In the genomic region with DNA sequence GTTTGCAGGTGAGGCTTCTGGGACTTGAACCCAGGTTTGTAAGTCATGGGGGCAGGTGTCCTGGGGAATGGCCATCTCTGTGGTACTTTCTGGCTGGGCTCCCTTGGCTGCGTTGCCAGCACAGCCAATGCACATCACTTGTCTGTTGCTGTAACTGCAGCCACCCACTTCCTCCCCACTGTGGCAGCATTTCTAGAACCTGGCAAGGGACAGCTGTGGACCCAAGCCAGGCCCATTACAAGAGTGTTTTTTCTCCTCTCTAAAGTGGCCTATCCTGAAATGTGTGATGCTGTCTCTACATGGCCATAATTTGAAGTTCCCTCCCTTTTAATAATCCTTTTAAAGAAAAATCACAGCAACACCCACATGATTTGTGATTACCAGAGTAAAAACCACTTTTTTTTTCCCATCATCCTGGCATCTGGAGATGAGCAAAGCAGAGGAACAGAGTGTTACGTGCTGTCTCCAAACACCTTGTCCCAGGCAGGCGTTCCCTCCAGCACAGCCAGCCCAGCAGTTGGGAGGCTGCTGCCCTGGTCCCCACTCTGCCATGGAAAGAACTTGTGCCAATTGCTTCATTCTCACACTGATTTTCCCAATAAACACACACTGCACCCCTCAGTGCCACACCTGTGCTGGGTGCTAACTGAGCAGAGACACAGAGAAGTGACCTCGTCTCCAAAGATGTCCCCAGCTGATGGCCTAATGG, we compare ENCODE assay signal across 21 cellular contexts.
DNase-seq lines count a peak whose midpoint lies in the region; ATAC-seq, FAIRE-seq and TF ChIP-seq lines count a peak whose summit lies in the region.
"Had no signal": no experiment of that assay in that cellular context is flagged by ENCODE, and none has a peak within 500 bp of the region (broad histone marks: within the 10 kb centered on the region; RNA-seq: fewer than 3 reads in every experiment).

No MANE protein-coding gene starts in this region.

- no peak overlapping the region for H3K27ac Mint-ChIP-seq in nephron progenitor cell
- H3K27ac Mint-ChIP-seq: activated B cell treated with CpG ODN at 0.5 μM for 24 hours; activated CD8-positive, alpha-beta T cell treated with anti-CD3 and anti-CD28 coated beads, Interleukin-2, amount 10 ng/mL, durations not matched to agents 7 days and 5 days; CD8-positive, alpha-beta memory T cell; immature natural killer cell had no signal

- in situ Hi-C loops in HepG2 (cut with HindIII; ENCODE audit: extremely low pct_ligation_motif_present, low pct_unique_long_range_greater_than_20kb), result no loop called here

- CTCF ChIA-PET in HepG2 (lab: Yijun Ruan, JAX; ENCODE audit: low intra/inter-chr PET ratio, low total read pairs), result no interaction called here

- TF ChIP-seq POLR2A in prostate gland (IDR thresholded peaks at IDR 0.05), result no peak
- no peak for TF ChIP-seq POLR2A in HepG2 (IDR thresholded peaks at IDR 0.05; ENCODE audit: insufficient read depth in 1 of 2, low read depth in 2 of 2, low read length in 2 of 2)

- H3K4me2 ChIP-seq in HepG2 (ENCODE audit: low read depth, low read length), result no peak overlapping the region
- H3K4me2 ChIP-seq: KMS-11 had no signal

- H3K36me3 Mint-ChIP-seq in nephron progenitor cell (ENCODE audit: low read depth), result no peaks in the 10 kb centered on the region
- H3K36me3 Mint-ChIP-seq: CD8-positive, alpha-beta memory T cell; immature natural killer cell had no signal

- peak; percentile 20 for DNase-seq in AG08395 (ENCODE audit: low spot score)
- DNase-seq in anterior cingulate cortex (lab: John Stamatoyannopoulos, UW), result peak in 48 of 58 donors; percentile 2 to 65 (median 37)
- peak; percentile 26 for DNase-seq in globus pallidus (ENCODE audit: low spot score)
- DNase-seq in prostate gland (ENCODE audit: low spot score), result peak; percentile 27
- no peak for DNase-seq in HepG2 (ENCODE audit: low spot score)
- DNase-seq in nephron progenitor cell, result no peak
- DNase-seq: activated B cell treated with CpG ODN at 0.5 μM for 24 hours; activated CD8-positive, alpha-beta T cell treated with anti-CD3 and anti-CD28 coated beads, Interleukin-2, amount 10 ng/mL, durations not matched to agents 7 days and 5 days; CD8-positive, alpha-beta memory T cell; cerebellar nuclear complex; immature natural killer cell; mesenchymal stem cell; NCI-H1436; NCI-H345; T-helper 2 cell had no signal

- no peaks in the 10 kb centered on the region for H3K79me2 ChIP-seq in HepG2 (ENCODE audit: insufficient read depth, low read length)

- H3K36me3 ChIP-seq in prostate gland (no peaks in the 10 kb centered on the region), HepG2 (replicated peaks in 1 of 2; ENCODE audit: control insufficient read depth in 1 of 2, insufficient read depth in 2 of 2, low read length in 2 of 2) (no peaks in the 10 kb centered on the region)
- H3K36me3 ChIP-seq: neutrophil had no signal

- ATAC-seq in HepG2, result no peak
- ATAC-seq in HG02610 (IDR thresholded peaks at IDR 0.05; ENCODE audit: unreplicated experiment), result no peak
- ATAC-seq in HG03095 (IDR thresholded peaks at IDR 0.05; ENCODE audit: unreplicated experiment), result no peak
- ATAC-seq: activated CD8-positive, alpha-beta T cell treated with anti-CD3 and anti-CD28 coated beads, Interleukin-2, amount 10 ng/mL, durations not matched to agents 7 days and 5 days had no signal

- H3K4me3 ChIP-seq in prostate gland (no peak overlapping the region), HepG2 (replicated peaks in 1 of 3; ENCODE audit: insufficient read depth in 1 of 3, low read depth in 2 of 3, low read length in 3 of 3) (no peak overlapping the region)
- H3K4me3 ChIP-seq: skin epidermis had no signal

- H3K9ac ChIP-seq in HepG2 (ENCODE audit: insufficient read depth, low read depth, low read length), result no peak overlapping the region
- H3K9ac ChIP-seq: KMS-11 had no signal

- H3K27me3 ChIP-seq in prostate gland (replicated peaks; ENCODE audit: insufficient read depth) (no peaks in the 10 kb centered on the region), HepG2 (ENCODE audit: control insufficient read depth in 1 of 2, insufficient read depth in 2 of 2, low read length in 2 of 2) (peaks cover 0 to 1% of the 10 kb centered on the region in 2 experiments; a peak in 1 of 5 replicates)
- H3K27me3 ChIP-seq: neutrophil had no signal

- H3K4me1 ChIP-seq in prostate gland (replicated peaks) (no peaks in the 10 kb centered on the region), HepG2 (ENCODE audit: insufficient read depth, low read length) (no peaks in the 10 kb centered on the region)

- H3K27me3 Mint-ChIP-seq in nephron progenitor cell (ENCODE audit: low read depth, poor library complexity), result peaks cover 11% of the 10 kb centered on the region
- H3K27me3 Mint-ChIP-seq: activated B cell treated with CpG ODN at 0.5 μM for 24 hours had no signal

- intact Hi-C loops in prostate gland (cut with DNase I), result loop anchor here (5.0 kb wide), 4 partner anchors 113 to 1002 kb away; a partner anchor contains a TSS
- intact Hi-C loops in HepG2 (cut with micrococcal nuclease; ENCODE audit: unreplicated experiment), result no loop called here

- BruUV-seq in HepG2 (replicated peaks; lab: Mats Ljungman, UMichigan), result no TSS peak

- no peaks in the 10 kb centered on the region for H3K9me3 Mint-ChIP-seq in nephron progenitor cell
- H3K9me3 Mint-ChIP-seq: activated B cell treated with CpG ODN at 0.5 μM for 24 hours; CD8-positive, alpha-beta memory T cell; immature natural killer cell had no signal

- POLR2A ChIA-PET in HepG2 (lab: Yijun Ruan, JAX), result no interaction called here

- peak overlapping the region; percentile 56 to 65 for H3K27ac ChIP-seq in prostate gland
- no peak overlapping the region for H3K27ac ChIP-seq in HepG2 (ENCODE audit: extremely low read length, insufficient read depth, low read length)
- H3K27ac ChIP-seq: HL-60, KMS-11, neutrophil had no signal

- H4K20me1 ChIP-seq in HepG2 (ENCODE audit: insufficient read depth, low read length), result no peaks in the 10 kb centered on the region

- FAIRE-seq in HepG2 (lab: Jason Lieb, UNC), result no peak

- no peaks in the 10 kb centered on the region for H3K9me3 ChIP-seq in prostate gland
- H3K9me3 ChIP-seq in HepG2 (ENCODE audit: low read length), result no peaks in the 10 kb centered on the region
- H3K9me3 ChIP-seq: neutrophil had no signal

- no peak for TF ChIP-seq CTCF in prostate gland (IDR thresholded peaks at IDR 0.05)
- TF ChIP-seq CTCF in HepG2 (CRISPR knock-in tag; IDR thresholded peaks at IDR 0.05), result no peak
- no peak for TF ChIP-seq CTCF in nephron progenitor cell (IDR thresholded peaks at IDR 0.05)

- TF ChIP-seq EP300 in HepG2 (IDR thresholded peaks at IDR 0.05; ENCODE audit: low read depth in 2 of 2, low read length in 2 of 2) (no peak), HepG2 (CRISPR knock-in tag; IDR thresholded peaks at IDR 0.05; ENCODE audit: borderline replicate concordance) (no peak)

- no peak overlapping the region for H2AFZ ChIP-seq in HepG2 (ENCODE audit: low read length)

- 51% methylated on average over 4 of the region's 4 CpGs for WGBS in prostate gland
- WGBS in HepG2 (ENCODE audit: low lambda C conversion rate), result 80% methylated on average over 4 of the region's 4 CpGs

- TF ChIP-seq RAD21 in HepG2 (CRISPR knock-in tag; IDR thresholded peaks at IDR 0.05), result no peak

- H3K4me1 Mint-ChIP-seq in nephron progenitor cell, result peaks cover 19% of the 10 kb centered on the region
- H3K4me1 Mint-ChIP-seq: activated B cell treated with CpG ODN at 0.5 μM for 24 hours; CD8-positive, alpha-beta memory T cell had no signal

- H3K4me3 Mint-ChIP-seq in nephron progenitor cell, result no peak overlapping the region
- H3K4me3 Mint-ChIP-seq: activated B cell treated with CpG ODN at 0.5 μM for 24 hours; activated CD8-positive, alpha-beta T cell treated with anti-CD3 and anti-CD28 coated beads, Interleukin-2, amount 10 ng/mL, durations not matched to agents 7 days and 5 days; CD8-positive, alpha-beta memory T cell; immature natural killer cell had no signal

TF ChIP-seq in HepG2, 621 proteins besides CTCF, POLR2A, EP300 and RAD21:
- no peak for TF ChIP-seq IKZF1 (IDR thresholded peaks at IDR 0.05)
- no peak for TF ChIP-seq ZNF891 (CRISPR knock-in tag; IDR thresholded peaks at IDR 0.05)
- TF ChIP-seq, protein P1, sequence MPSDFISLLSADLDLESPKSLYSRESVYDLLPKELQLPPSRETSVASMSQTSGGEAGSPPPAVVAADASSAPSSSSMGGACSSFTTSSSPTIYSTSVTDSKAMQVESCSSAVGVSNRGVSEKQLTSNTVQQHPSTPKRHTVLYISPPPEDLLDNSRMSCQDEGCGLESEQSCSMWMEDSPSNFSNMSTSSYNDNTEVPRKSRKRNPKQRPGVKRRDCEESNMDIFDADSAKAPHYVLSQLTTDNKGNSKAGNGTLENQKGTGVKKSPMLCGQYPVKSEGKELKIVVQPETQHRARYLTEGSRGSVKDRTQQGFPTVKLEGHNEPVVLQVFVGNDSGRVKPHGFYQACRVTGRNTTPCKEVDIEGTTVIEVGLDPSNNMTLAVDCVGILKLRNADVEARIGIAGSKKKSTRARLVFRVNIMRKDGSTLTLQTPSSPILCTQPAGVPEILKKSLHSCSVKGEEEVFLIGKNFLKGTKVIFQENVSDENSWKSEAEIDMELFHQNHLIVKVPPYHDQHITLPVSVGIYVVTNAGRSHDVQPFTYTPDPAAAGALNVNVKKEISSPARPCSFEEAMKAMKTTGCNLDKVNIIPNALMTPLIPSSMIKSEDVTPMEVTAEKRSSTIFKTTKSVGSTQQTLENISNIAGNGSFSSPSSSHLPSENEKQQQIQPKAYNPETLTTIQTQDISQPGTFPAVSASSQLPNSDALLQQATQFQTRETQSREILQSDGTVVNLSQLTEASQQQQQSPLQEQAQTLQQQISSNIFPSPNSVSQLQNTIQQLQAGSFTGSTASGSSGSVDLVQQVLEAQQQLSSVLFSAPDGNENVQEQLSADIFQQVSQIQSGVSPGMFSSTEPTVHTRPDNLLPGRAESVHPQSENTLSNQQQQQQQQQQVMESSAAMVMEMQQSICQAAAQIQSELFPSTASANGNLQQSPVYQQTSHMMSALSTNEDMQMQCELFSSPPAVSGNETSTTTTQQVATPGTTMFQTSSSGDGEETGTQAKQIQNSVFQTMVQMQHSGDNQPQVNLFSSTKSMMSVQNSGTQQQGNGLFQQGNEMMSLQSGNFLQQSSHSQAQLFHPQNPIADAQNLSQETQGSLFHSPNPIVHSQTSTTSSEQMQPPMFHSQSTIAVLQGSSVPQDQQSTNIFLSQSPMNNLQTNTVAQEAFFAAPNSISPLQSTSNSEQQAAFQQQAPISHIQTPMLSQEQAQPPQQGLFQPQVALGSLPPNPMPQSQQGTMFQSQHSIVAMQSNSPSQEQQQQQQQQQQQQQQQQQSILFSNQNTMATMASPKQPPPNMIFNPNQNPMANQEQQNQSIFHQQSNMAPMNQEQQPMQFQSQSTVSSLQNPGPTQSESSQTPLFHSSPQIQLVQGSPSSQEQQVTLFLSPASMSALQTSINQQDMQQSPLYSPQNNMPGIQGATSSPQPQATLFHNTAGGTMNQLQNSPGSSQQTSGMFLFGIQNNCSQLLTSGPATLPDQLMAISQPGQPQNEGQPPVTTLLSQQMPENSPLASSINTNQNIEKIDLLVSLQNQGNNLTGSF (CRISPR knock-in tag; IDR thresholded peaks at IDR 0.05), result no peak

Comparison
In these comparisons a context has a peak if more than half of its experiments do, and no peak if none do; other contexts are left out.
1. DNase-seq: peak in AG08395 (single experiment), anterior cingulate cortex (48 of 58), globus pallidus (single experiment) and prostate gland (single experiment); none in HepG2 (single experiment) and nephron progenitor cell (single experiment).